In genomic region chrX:48681539-48682183, GRCh38 we compare ENCODE assay signal across 28 cellular contexts. TPM values are rescaled to one million over a fixed set of nuclear protein-coding genes. Genes with fewer than 3 reads are reported as not detected.
DNase-seq lines count a peak whose midpoint lies in the region; ATAC-seq and TF ChIP-seq lines count a peak whose summit lies in the region.
"Had no signal": no experiment of that assay in that cellular context is flagged by ENCODE, and none has a peak within 500 bp of the region (broad histone marks: within the 10 kb centered on the region; RNA-seq: fewer than 3 reads in every experiment).

No MANE protein-coding gene starts in this region.

- no peak for ATAC-seq in activated T-cell treated with anti-CD3 and anti-CD28 coated beads, Interleukin-2, amount 50 U/mL, for 4 hours
- ATAC-seq: effector memory CD8-positive, alpha-beta T cell; GM12878; stimulated activated naive CD8-positive, alpha-beta T cell treated with anti-CD3 and anti-CD28 coated beads, Interleukin-15, amount 100 ng/mL, for 72 hours had no signal

- H3K36me3 ChIP-seq in CD4-positive, alpha-beta memory T cell (ENCODE audit: insufficient read depth, low read length): peaks cover 10% of the 10 kb centered on the region
- H3K36me3 ChIP-seq in left ventricle myocardium inferior: no peaks in the 10 kb centered on the region
- H3K36me3 ChIP-seq in effector memory CD4-positive, alpha-beta T cell (ENCODE audit: control insufficient read depth, insufficient read depth, low read length): peaks cover 10% of the 10 kb centered on the region
- H3K36me3 ChIP-seq: BE2C, breast epithelium, MG63, uterus had no signal

- H3K27ac Mint-ChIP-seq in CD4-positive, alpha-beta memory T cell: peak overlapping the region in 6 of 7 donors; percentile 27 to 93 (median 74)
- H3K27ac Mint-ChIP-seq in activated T-helper 2 cell treated with anti-CD3 and anti-CD28 coated beads, Interferon-gamma antibody, Interleukin-2, Interleukin-4, amounts not matched to agents 10 μg/mL and 5 μg/mL and 100 μg/mL, durations not matched to agents 14 hours and 24 hours and 36 hours: peak overlapping the region; percentile 70
- H3K27ac Mint-ChIP-seq: H9 had no signal

- H3K9me3 Mint-ChIP-seq in activated T-cell treated with anti-CD3 and anti-CD28 coated beads, Interleukin-2, amount 50 U/mL, for 4 hours: no peaks in the 10 kb centered on the region
- H3K9me3 Mint-ChIP-seq in CD4-positive, alpha-beta memory T cell: peaks cover 0 to 2% (median 0%) of the 10 kb centered on the region in 8 donors
- H3K9me3 Mint-ChIP-seq in activated T-helper 2 cell treated with anti-CD3 and anti-CD28 coated beads, Interferon-gamma antibody, Interleukin-2, Interleukin-4, amounts not matched to agents 10 μg/mL and 5 μg/mL and 100 μg/mL, durations not matched to agents 14 hours and 24 hours and 36 hours: no peaks in the 10 kb centered on the region
- H3K9me3 Mint-ChIP-seq: effector memory CD8-positive, alpha-beta T cell; neural crest cell; stimulated activated naive CD8-positive, alpha-beta T cell treated with anti-CD3 and anti-CD28 coated beads, Interleukin-15, amount 100 ng/mL, for 72 hours had no signal

- no peaks in the 10 kb centered on the region for H3K27me3 ChIP-seq in CD4-positive, alpha-beta memory T cell (ENCODE audit: insufficient read depth, low read length)
- H3K27me3 ChIP-seq in left ventricle myocardium inferior (ENCODE audit: low read depth): no peaks in the 10 kb centered on the region
- H3K27me3 ChIP-seq in effector memory CD4-positive, alpha-beta T cell (replicated peaks; ENCODE audit: control insufficient read depth, insufficient read depth, low read length, poor library complexity, severe bottlenecking): no peaks in the 10 kb centered on the region
- H3K27me3 ChIP-seq: BE2C, MG63, uterus had no signal

- peaks cover 8% of the 10 kb centered on the region for H3K36me3 Mint-ChIP-seq in activated T-cell treated with anti-CD3 and anti-CD28 coated beads, Interleukin-2, amount 50 U/mL, for 4 hours (ENCODE audit: insufficient read depth)
- peaks cover 5 to 20% of the 10 kb centered on the region in 2 donors for H3K36me3 Mint-ChIP-seq in CD4-positive, alpha-beta memory T cell
- H3K36me3 Mint-ChIP-seq in activated T-helper 2 cell treated with anti-CD3 and anti-CD28 coated beads, Interferon-gamma antibody, Interleukin-2, Interleukin-4, amounts not matched to agents 10 μg/mL and 5 μg/mL and 100 μg/mL, durations not matched to agents 14 hours and 24 hours and 36 hours (ENCODE audit: low read depth): peaks cover 38% of the 10 kb centered on the region

- no peaks in the 10 kb centered on the region for H3K27me3 Mint-ChIP-seq in activated T-cell treated with anti-CD3 and anti-CD28 coated beads, Interleukin-2, amount 50 U/mL, for 4 hours (ENCODE audit: low read depth)
- no peaks in the 10 kb centered on the region for H3K27me3 Mint-ChIP-seq in CD4-positive, alpha-beta memory T cell
- no peaks in the 10 kb centered on the region for H3K27me3 Mint-ChIP-seq in activated T-helper 2 cell treated with anti-CD3 and anti-CD28 coated beads, Interferon-gamma antibody, Interleukin-2, Interleukin-4, amounts not matched to agents 10 μg/mL and 5 μg/mL and 100 μg/mL, durations not matched to agents 14 hours and 24 hours and 36 hours (ENCODE audit: low read depth)
- H3K27me3 Mint-ChIP-seq: effector memory CD8-positive, alpha-beta T cell; stimulated activated naive CD8-positive, alpha-beta T cell treated with anti-CD3 and anti-CD28 coated beads, Interleukin-15, amount 100 ng/mL, for 72 hours had no signal

- H3K4me3 ChIP-seq in CD4-positive, alpha-beta memory T cell (ENCODE audit: low read length in 2 of 2): no peak overlapping the region
- H3K4me3 ChIP-seq in left ventricle myocardium inferior: no peak overlapping the region
- H3K4me3 ChIP-seq in effector memory CD4-positive, alpha-beta T cell (ENCODE audit: insufficient read depth, low read depth, low read length, poor library complexity, severe bottlenecking): no peak overlapping the region
- H3K4me3 ChIP-seq: breast epithelium, GM12878, MG63, smooth muscle cell, uterus had no signal

- no peak for DNase-seq in activated T-cell treated with anti-CD3 and anti-CD28 coated beads, Interleukin-2, amount 50 U/mL, for 4 hours
- DNase-seq in activated T-cell treated with anti-CD3 and anti-CD28 coated beads, Interleukin-2, amount 50 U/mL, for 1 hour: no peak
- no peak for DNase-seq in CD4-positive, alpha-beta memory T cell
- DNase-seq in activated T-helper 2 cell treated with anti-CD3 and anti-CD28 coated beads, Interferon-gamma antibody, Interleukin-2, Interleukin-4, amounts not matched to agents 10 μg/mL and 5 μg/mL and 100 μg/mL, durations not matched to agents 14 hours and 24 hours and 36 hours (ENCODE audit: low spot score): no peak
- DNase-seq in posterior vena cava (ENCODE audit: low spot score) (peak; percentile 51), left ventricle myocardium inferior (no peak)
- no peak for DNase-seq in effector memory CD4-positive, alpha-beta T cell
- DNase-seq: ACHN; BE2C; COR-L47; effector memory CD8-positive, alpha-beta T cell; H9; mesendoderm; MG63; NCI-H1105 treated with DMSO at 0.1 percent for 48 hours; NCI-H1930; NCI-H2171 treated with DMSO at 0.1 percent for 48 hours; NCI-H510A; SIG-M5; stimulated activated CD4-positive, alpha-beta T cell treated with anti-CD3 and anti-CD28 coated beads, Interleukin-1b, Interleukin-23, amount 100 ng/mL, for 48 hours; stimulated activated naive CD8-positive, alpha-beta T cell treated with anti-CD3 and anti-CD28 coated beads, Interleukin-15, amount 100 ng/mL, for 72 hours; uterus had no signal

- H3K4me3 Mint-ChIP-seq in activated T-cell treated with anti-CD3 and anti-CD28 coated beads, Interleukin-2, amount 50 U/mL, for 4 hours: peak overlapping the region; percentile 29
- H3K4me3 Mint-ChIP-seq in CD4-positive, alpha-beta memory T cell: peak overlapping the region in 4 of 8 donors; percentile 51 to 68 (median 57)
- H3K4me3 Mint-ChIP-seq in activated T-helper 2 cell treated with anti-CD3 and anti-CD28 coated beads, Interferon-gamma antibody, Interleukin-2, Interleukin-4, amounts not matched to agents 10 μg/mL and 5 μg/mL and 100 μg/mL, durations not matched to agents 14 hours and 24 hours and 36 hours (ENCODE audit: low read depth): no peak overlapping the region
- H3K4me3 Mint-ChIP-seq: H9, neural crest cell had no signal

- no peak for TF ChIP-seq CTCF in left ventricle myocardium inferior (IDR thresholded peaks at IDR 0.05; ENCODE audit: borderline replicate concordance)

- POLR2A ChIA-PET in CD4-positive, alpha-beta memory T cell (lab: Charles Lee; ENCODE audit: partially characterized antibody): no interaction called here

- H3K4me1 Mint-ChIP-seq in activated T-cell treated with anti-CD3 and anti-CD28 coated beads, Interleukin-2, amount 50 U/mL, for 4 hours (ENCODE audit: low read depth): peaks cover 51% of the 10 kb centered on the region
- H3K4me1 Mint-ChIP-seq in CD4-positive, alpha-beta memory T cell: peaks cover 32 to 65% (median 43%) of the 10 kb centered on the region in 4 donors
- H3K4me1 Mint-ChIP-seq in activated T-helper 2 cell treated with anti-CD3 and anti-CD28 coated beads, Interferon-gamma antibody, Interleukin-2, Interleukin-4, amounts not matched to agents 10 μg/mL and 5 μg/mL and 100 μg/mL, durations not matched to agents 14 hours and 24 hours and 36 hours (ENCODE audit: low read depth): peaks cover 33% of the 10 kb centered on the region

- intact Hi-C loops in CD4-positive, alpha-beta memory T cell (cut with micrococcal nuclease): no loop called here
- intact Hi-C loops in activated T-helper 2 cell treated with anti-CD3 and anti-CD28 coated beads, Interferon-gamma antibody, Interleukin-2, Interleukin-4, amounts not matched to agents 10 μg/mL and 5 μg/mL and 100 μg/mL, durations not matched to agents 14 hours and 24 hours and 36 hours (cut with micrococcal nuclease): no loop called here
- intact Hi-C loops in posterior vena cava (cut with DNase I): no loop called here
- intact Hi-C loops in left ventricle myocardium inferior (cut with micrococcal nuclease): no loop called here

- H3K27ac ChIP-seq in CD4-positive, alpha-beta memory T cell (ENCODE audit: low read depth, low read length): no peak overlapping the region
- H3K27ac ChIP-seq in left ventricle myocardium inferior (replicated peaks): no peak overlapping the region
- no peak overlapping the region for H3K27ac ChIP-seq in effector memory CD4-positive, alpha-beta T cell (ENCODE audit: insufficient read depth, low read length, poor library complexity, severe bottlenecking)
- H3K27ac ChIP-seq: breast epithelium, KMS-11, parathyroid adenoma, uterus had no signal

- CTCF ChIA-PET in CD4-positive, alpha-beta memory T cell (lab: Charles Lee; ENCODE audit: partially characterized antibody): no interaction called here

- no peaks in the 10 kb centered on the region for H3K9me3 ChIP-seq in CD4-positive, alpha-beta memory T cell (ENCODE audit: control insufficient read depth in 1 of 2, low read length in 2 of 2)
- H3K9me3 ChIP-seq in left ventricle myocardium inferior (replicated peaks): no peaks in the 10 kb centered on the region
- H3K9me3 ChIP-seq in effector memory CD4-positive, alpha-beta T cell (ENCODE audit: control insufficient read depth, low read length): no peaks in the 10 kb centered on the region
- H3K9me3 ChIP-seq: BE2C, breast epithelium, MG63, uterus had no signal

- peaks cover 43% of the 10 kb centered on the region for H3K4me1 ChIP-seq in CD4-positive, alpha-beta memory T cell (ENCODE audit: insufficient read depth, low read length)
- peaks cover 12% of the 10 kb centered on the region for H3K4me1 ChIP-seq in left ventricle myocardium inferior
- peaks cover 13% of the 10 kb centered on the region for H3K4me1 ChIP-seq in effector memory CD4-positive, alpha-beta T cell (ENCODE audit: control insufficient read depth, insufficient read depth, low read length, poor library complexity, severe bottlenecking)
- H3K4me1 ChIP-seq: BE2C, breast epithelium, uterus had no signal

RNA-seq across cellular contexts. Expression of gene WAS, which starts 1.9 kb away (rescaled TPM):
- 10 to 100 TPM; 83.3 to 86.5 (median 86.2) TPM for total RNA-seq in activated T-cell treated with anti-CD3 and anti-CD28 coated beads, Interleukin-2, amount 50 U/mL, for 4 hours
- total RNA-seq in CD4-positive, alpha-beta memory T cell: 100 to 1,000 TPM; 108 to 110 TPM
- polyA plus RNA-seq in CD4-positive, alpha-beta memory T cell: 10 to 100 TPM; 13.4 to 33.8 TPM
- 117 and 120 TPM in 2 replicates for total RNA-seq in activated T-helper 2 cell treated with anti-CD3 and anti-CD28 coated beads, Interferon-gamma antibody, Interleukin-2, Interleukin-4, amounts not matched to agents 10 μg/mL and 5 μg/mL and 100 μg/mL, durations not matched to agents 14 hours and 24 hours and 36 hours
- total RNA-seq in posterior vena cava: 10 to 100 TPM in 1 of 2 donors, 1 to 10 TPM in 1; 7.3 to 12.2 TPM
- 2.3 TPM for total RNA-seq in left ventricle myocardium inferior

RNA-seq across cellular contexts. Expression of gene SUV39H1, which starts 14.9 kb away (rescaled TPM):
- total RNA-seq in activated T-cell treated with anti-CD3 and anti-CD28 coated beads, Interleukin-2, amount 50 U/mL, for 4 hours: 10 to 100 TPM; 21.2 to 25.5 (median 23.2) TPM
- total RNA-seq in CD4-positive, alpha-beta memory T cell: 10 to 100 TPM in 1 of 2 experiments, 1 to 10 TPM in 1; 8.7 to 10.2 TPM
- 10 to 100 TPM; 12.4 to 15.6 TPM for polyA plus RNA-seq in CD4-positive, alpha-beta memory T cell
- 28.8 and 29.6 TPM in 2 replicates for total RNA-seq in activated T-helper 2 cell treated with anti-CD3 and anti-CD28 coated beads, Interferon-gamma antibody, Interleukin-2, Interleukin-4, amounts not matched to agents 10 μg/mL and 5 μg/mL and 100 μg/mL, durations not matched to agents 14 hours and 24 hours and 36 hours
- 1 to 10 TPM; 3.8 to 4.5 TPM for total RNA-seq in posterior vena cava
- 2.6 TPM for total RNA-seq in left ventricle myocardium inferior
